Comparison of ENCODE assay signal across 8 cellular contexts in genomic region chr16:89922477-89922883, GRCh38. TPM values are rescaled to one million over a fixed set of nuclear protein-coding genes. Genes with fewer than 3 reads are reported as not detected.
DNase-seq lines count a peak whose midpoint lies in the region; ATAC-seq and TF ChIP-seq lines count a peak whose summit lies in the region.

No MANE protein-coding gene starts in this region.

- peaks cover 41% of the 10 kb centered on the region for H3K27me3 Mint-ChIP-seq in activated CD8-positive, alpha-beta memory T cell treated with anti-CD3 and anti-CD28 coated beads, Interleukin-2, amount 10 ng/mL, durations not matched to agents 7 days and 5 days
- peaks cover 4 to 48% (median 20%) of the 10 kb centered on the region in 5 donors for H3K27me3 Mint-ChIP-seq in naive thymus-derived CD8-positive, alpha-beta T cell

- H3K4me1 Mint-ChIP-seq in activated CD8-positive, alpha-beta memory T cell treated with anti-CD3 and anti-CD28 coated beads, Interleukin-2, amount 10 ng/mL, durations not matched to agents 7 days and 5 days: peaks cover 51% of the 10 kb centered on the region
- peaks cover 18 to 53% (median 44%) of the 10 kb centered on the region in 4 donors for H3K4me1 Mint-ChIP-seq in naive thymus-derived CD8-positive, alpha-beta T cell

- CTCF ChIA-PET in activated CD8-positive, alpha-beta memory T cell treated with anti-CD3 and anti-CD28 coated beads, Interleukin-2, amount 10 ng/mL, durations not matched to agents 7 days and 5 days (lab: Charles Lee): interaction anchor here (0.5 to 3.1 kb wide), 9 partner anchors 10 to 222 kb away, joined by 3 to 18 read pairs (median 6); partner anchors contain the start of genes FANCA and SPATA2L

- no peaks in the 10 kb centered on the region for H3K9me3 Mint-ChIP-seq in activated CD8-positive, alpha-beta memory T cell treated with anti-CD3 and anti-CD28 coated beads, Interleukin-2, amount 10 ng/mL, durations not matched to agents 7 days and 5 days (ENCODE audit: low read depth)
- no peaks in the 10 kb centered on the region for H3K9me3 Mint-ChIP-seq in naive thymus-derived CD8-positive, alpha-beta T cell

- H3K36me3 Mint-ChIP-seq in activated CD8-positive, alpha-beta memory T cell treated with anti-CD3 and anti-CD28 coated beads, Interleukin-2, amount 10 ng/mL, durations not matched to agents 7 days and 5 days: no peaks in the 10 kb centered on the region
- no peaks in the 10 kb centered on the region for H3K36me3 Mint-ChIP-seq in naive thymus-derived CD8-positive, alpha-beta T cell

- TF ChIP-seq CTCF in LNCaP clone FGC (IDR thresholded peaks at IDR 0.05; ENCODE audit: control insufficient read depth, extremely low read depth, insufficient read depth) (no peak), fibroblast of mammary gland (conservative IDR thresholded peaks at IDR 0.05; ENCODE audit: control insufficient read depth, insufficient read depth, low read depth, low read length) (no peak)

- peak; percentile 88 for DNase-seq in ELF-1 (ENCODE audit: low read depth, low spot score)
- DNase-seq in LNCaP clone FGC (ENCODE audit: low read depth): no peak
- DNase-seq in activated CD8-positive, alpha-beta memory T cell treated with anti-CD3 and anti-CD28 coated beads, Interleukin-2, amount 10 ng/mL, durations not matched to agents 7 days and 5 days: peak; percentile 84
- peak; percentile 95 for DNase-seq in fibroblast of mammary gland (ENCODE audit: low read depth)
- no peak for DNase-seq in naive thymus-derived CD8-positive, alpha-beta T cell
- no peak for DNase-seq in effector CD4-positive, alpha-beta T cell
- no peak for DNase-seq in RPMI8226

- POLR2A ChIA-PET in naive thymus-derived CD8-positive, alpha-beta T cell (lab: Charles Lee): no interaction called here

- no peak for ATAC-seq in activated CD8-positive, alpha-beta memory T cell treated with anti-CD3 and anti-CD28 coated beads, Interleukin-2, amount 10 ng/mL, durations not matched to agents 7 days and 5 days
- ATAC-seq in naive thymus-derived CD8-positive, alpha-beta T cell: no peak
- ATAC-seq in GM18868 (IDR thresholded peaks at IDR 0.05; ENCODE audit: unreplicated experiment): no peak

- H3K4me3 ChIP-seq in LNCaP clone FGC (ENCODE audit: low read depth, low read length): peak overlapping the region; percentile 66
- peak overlapping the region; percentile 79 for H3K4me3 ChIP-seq in fibroblast of mammary gland (ENCODE audit: control insufficient read depth, low read depth, low read length)

- H3K27ac Mint-ChIP-seq in activated CD8-positive, alpha-beta memory T cell treated with anti-CD3 and anti-CD28 coated beads, Interleukin-2, amount 10 ng/mL, durations not matched to agents 7 days and 5 days: peak overlapping the region; percentile 80
- H3K27ac Mint-ChIP-seq in naive thymus-derived CD8-positive, alpha-beta T cell: no peak overlapping the region

- H3K4me3 Mint-ChIP-seq in activated CD8-positive, alpha-beta memory T cell treated with anti-CD3 and anti-CD28 coated beads, Interleukin-2, amount 10 ng/mL, durations not matched to agents 7 days and 5 days: peak overlapping the region; percentile 74
- H3K4me3 Mint-ChIP-seq in naive thymus-derived CD8-positive, alpha-beta T cell: peak overlapping the region; percentile 15 to 73 (median 54)

RNA-seq across cellular contexts. Expression of gene TUBB3, which starts 0.7 kb away (rescaled TPM):
- 1 to 10 TPM; 3.6 to 5.0 TPM for total RNA-seq in activated CD8-positive, alpha-beta memory T cell treated with anti-CD3 and anti-CD28 coated beads, Interleukin-2, amount 10 ng/mL, durations not matched to agents 7 days and 5 days
- under 1 TPM in 1 of 2 experiments, not detected in 1; 0.31 TPM for total RNA-seq in naive thymus-derived CD8-positive, alpha-beta T cell
- polyA plus RNA-seq in naive thymus-derived CD8-positive, alpha-beta T cell: not detected

RNA-seq across cellular contexts. Expression of gene MC1R, which starts 3.8 kb away (rescaled TPM):
- 1 to 10 TPM; 2.6 to 4.1 TPM for total RNA-seq in activated CD8-positive, alpha-beta memory T cell treated with anti-CD3 and anti-CD28 coated beads, Interleukin-2, amount 10 ng/mL, durations not matched to agents 7 days and 5 days
- total RNA-seq in naive thymus-derived CD8-positive, alpha-beta T cell: 10 to 100 TPM; 10.2 to 10.3 TPM
- polyA plus RNA-seq in naive thymus-derived CD8-positive, alpha-beta T cell: under 1 TPM in 1 of 3 donors, not detected in 2; 0.63 TPM

RNA-seq across cellular contexts. Expression of gene DEF8, which starts 26.1 kb away (rescaled TPM):
- 10 to 100 TPM; 26.7 to 27.7 TPM for total RNA-seq in activated CD8-positive, alpha-beta memory T cell treated with anti-CD3 and anti-CD28 coated beads, Interleukin-2, amount 10 ng/mL, durations not matched to agents 7 days and 5 days
- 10 to 100 TPM; 44.3 to 48.1 TPM for total RNA-seq in naive thymus-derived CD8-positive, alpha-beta T cell
- 10 to 100 TPM; 21.5 to 26.3 (median 25.8) TPM for polyA plus RNA-seq in naive thymus-derived CD8-positive, alpha-beta T cell

RNA-seq across cellular contexts. Expression of gene TCF25, which starts 49.1 kb away (rescaled TPM):
- total RNA-seq in activated CD8-positive, alpha-beta memory T cell treated with anti-CD3 and anti-CD28 coated beads, Interleukin-2, amount 10 ng/mL, durations not matched to agents 7 days and 5 days: 100 to 1,000 TPM; 181 to 216 TPM
- 100 to 1,000 TPM; 260 to 294 TPM for total RNA-seq in naive thymus-derived CD8-positive, alpha-beta T cell
- polyA plus RNA-seq in naive thymus-derived CD8-positive, alpha-beta T cell: 100 to 1,000 TPM in 1 of 3 donors, 10 to 100 TPM in 2; 86.8 to 107 (median 95.4) TPM

Comparison
In these comparisons a context has a peak if more than half of its experiments do, and no peak if none do; other contexts are left out.
1. DNase-seq: peak in ELF-1 (single experiment), activated CD8-positive, alpha-beta memory T cell treated with anti-CD3 and anti-CD28 coated beads, Interleukin-2, amount 10 ng/mL, durations not matched to agents 7 days and 5 days (single experiment) and fibroblast of mammary gland (single experiment); none in LNCaP clone FGC (single experiment), naive thymus-derived CD8-positive, alpha-beta T cell (0 of 10), effector CD4-positive, alpha-beta T cell (single experiment) and RPMI8226 (single experiment).